16 cellular contexts compared by ENCODE assay signal in genomic region chr10:118107541-118107940, GRCh38.
DNase-seq lines count a peak whose midpoint lies in the region; ATAC-seq, FAIRE-seq and TF ChIP-seq lines count a peak whose summit lies in the region.
"Had no signal": no experiment of that assay in that cellular context is flagged by ENCODE, and none has a peak within 500 bp of the region (broad histone marks: within the 10 kb centered on the region; RNA-seq: fewer than 3 reads in every experiment).

No MANE protein-coding gene starts in this region.

- peak; percentile 20 for DNase-seq in NCI-H2171 treated with DMSO at 0.1 percent for 48 hours (lab: John Stamatoyannopoulos, UW)
- DNase-seq in NCI-H2171 (lab: John Stamatoyannopoulos, UW) = no peak
- peak; percentile 1 for DNase-seq in GM23248
- no peak for DNase-seq in astrocyte (ENCODE audit: low read depth)
- no peak for DNase-seq in uterus
- DNase-seq in endothelial cell (ENCODE audit: low spot score) = no peak
- DNase-seq: 8988T, AML-193, DMS79, H7 had no signal

- FAIRE-seq in astrocyte (lab: Jason Lieb, UNC) = peak; percentile 23
- FAIRE-seq: GM12878, GM18507 had no signal

- TF ChIP-seq CTCF in astrocyte (IDR thresholded peaks at IDR 0.05; ENCODE audit: insufficient read depth, low read depth, low read length) (no peak), uterus (IDR thresholded peaks at IDR 0.05) (no peak), endothelial cell (IDR thresholded peaks at IDR 0.05; ENCODE audit: unreplicated experiment) (no peak)

- H3K36me3 Mint-ChIP-seq in astrocyte (ENCODE audit: low read depth, unreplicated experiment) = no peaks in the 10 kb centered on the region
- H3K36me3 Mint-ChIP-seq in stimulated activated memory B cell treated with anti-CD40 and anti-IgM and Interleukin-4, amounts not matched to agents 10 μg/mL and 1 μg/mL and 100 μg/mL, for 72 hours = no peaks in the 10 kb centered on the region
- no peaks in the 10 kb centered on the region for H3K36me3 Mint-ChIP-seq in endothelial cell (ENCODE audit: low read depth, unreplicated experiment)
- H3K36me3 Mint-ChIP-seq: CD4-positive, CD25-positive, alpha-beta regulatory T cell had no signal

- no peak overlapping the region for H3K9ac ChIP-seq in GM23248
- no peak overlapping the region for H3K9ac ChIP-seq in astrocyte (ENCODE audit: low read length)
- H3K9ac ChIP-seq: BLaER1 treated with 17β-estradiol and CSF1 and Interleukin-3, amounts not matched to agents 10 nM and 100 nM had no signal

- no peaks in the 10 kb centered on the region for H3K79me2 ChIP-seq in GM23248 (ENCODE audit: insufficient read depth)
- H3K79me2 ChIP-seq in astrocyte (ENCODE audit: insufficient read depth, low read length) = no peaks in the 10 kb centered on the region

- H3K4me1 Mint-ChIP-seq in astrocyte (ENCODE audit: low read depth, unreplicated experiment) (no peaks in the 10 kb centered on the region), endothelial cell (ENCODE audit: unreplicated experiment) (no peaks in the 10 kb centered on the region)
- H3K4me1 Mint-ChIP-seq in stimulated activated memory B cell treated with anti-CD40 and anti-IgM and Interleukin-4, amounts not matched to agents 10 μg/mL and 1 μg/mL and 100 μg/mL, for 72 hours = no peaks in the 10 kb centered on the region

- no peak overlapping the region for H3K27ac ChIP-seq in GM23248
- H3K27ac ChIP-seq in astrocyte (ENCODE audit: low read depth, low read length) = no peak overlapping the region
- H3K27ac ChIP-seq in uterus = peak overlapping the region; percentile 78 to 82
- H3K27ac ChIP-seq: BLaER1 treated with 17β-estradiol and CSF1 and Interleukin-3, amounts not matched to agents 10 nM and 100 nM had no signal

- no peaks in the 10 kb centered on the region for H3K36me3 ChIP-seq in GM23248 (ENCODE audit: low read depth)
- H3K36me3 ChIP-seq in astrocyte (ENCODE audit: insufficient read depth, low read length) = no peaks in the 10 kb centered on the region
- H3K36me3 ChIP-seq in uterus = no peaks in the 10 kb centered on the region
- H3K36me3 ChIP-seq: BLaER1 treated with 17β-estradiol and CSF1 and Interleukin-3, amounts not matched to agents 10 nM and 100 nM had no signal

- peaks cover 4% of the 10 kb centered on the region; the same call in 1 of the 2 replicates for H3F3A ChIP-seq in GM23248 (ENCODE audit: insufficient read depth)

- ATAC-seq in stimulated activated memory B cell treated with anti-CD40 and anti-IgM and Interleukin-4, amounts not matched to agents 10 μg/mL and 1 μg/mL and 100 μg/mL, for 72 hours = no peak
- ATAC-seq: GM12878, GM23338 had no signal

- TF ChIP-seq POLR2A in uterus (IDR thresholded peaks at IDR 0.05) = no peak

- H3K27me3 Mint-ChIP-seq in astrocyte (ENCODE audit: low read depth, unreplicated experiment) (peaks cover 2% of the 10 kb centered on the region), endothelial cell (ENCODE audit: unreplicated experiment) (peaks cover 1% of the 10 kb centered on the region)
- peaks cover 29% of the 10 kb centered on the region for H3K27me3 Mint-ChIP-seq in stimulated activated memory B cell treated with anti-CD40 and anti-IgM and Interleukin-4, amounts not matched to agents 10 μg/mL and 1 μg/mL and 100 μg/mL, for 72 hours
- H3K27me3 Mint-ChIP-seq: CD4-positive, CD25-positive, alpha-beta regulatory T cell had no signal

- H3K4me3 ChIP-seq in GM23248 (no peak overlapping the region), astrocyte (ENCODE audit: insufficient read depth, low read depth, low read length) (no peak overlapping the region), uterus (no peak overlapping the region)
- H3K4me3 ChIP-seq: BLaER1 treated with 17β-estradiol and CSF1 and Interleukin-3, amounts not matched to agents 10 nM and 100 nM; GM12878; GM23338 had no signal

- H3K27ac Mint-ChIP-seq in astrocyte (ENCODE audit: unreplicated experiment) (no peak overlapping the region), endothelial cell (ENCODE audit: unreplicated experiment) (no peak overlapping the region)
- H3K27ac Mint-ChIP-seq in stimulated activated memory B cell treated with anti-CD40 and anti-IgM and Interleukin-4, amounts not matched to agents 10 μg/mL and 1 μg/mL and 100 μg/mL, for 72 hours = no peak overlapping the region
- H3K27ac Mint-ChIP-seq: CD4-positive, CD25-positive, alpha-beta regulatory T cell; GM23338 had no signal

- H3K4me3 Mint-ChIP-seq in astrocyte (ENCODE audit: unreplicated experiment) (no peak overlapping the region), endothelial cell (ENCODE audit: unreplicated experiment) (no peak overlapping the region)
- no peak overlapping the region for H3K4me3 Mint-ChIP-seq in stimulated activated memory B cell treated with anti-CD40 and anti-IgM and Interleukin-4, amounts not matched to agents 10 μg/mL and 1 μg/mL and 100 μg/mL, for 72 hours
- H3K4me3 Mint-ChIP-seq: CD4-positive, CD25-positive, alpha-beta regulatory T cell; GM23338 had no signal

- no peaks in the 10 kb centered on the region for H3K9me2 ChIP-seq in GM23248 (ENCODE audit: insufficient read depth)

- H3K9me3 Mint-ChIP-seq in astrocyte (ENCODE audit: unreplicated experiment) (no peaks in the 10 kb centered on the region), endothelial cell (ENCODE audit: unreplicated experiment) (no peaks in the 10 kb centered on the region)
- no peaks in the 10 kb centered on the region for H3K9me3 Mint-ChIP-seq in stimulated activated memory B cell treated with anti-CD40 and anti-IgM and Interleukin-4, amounts not matched to agents 10 μg/mL and 1 μg/mL and 100 μg/mL, for 72 hours
- H3K9me3 Mint-ChIP-seq: CD4-positive, CD25-positive, alpha-beta regulatory T cell had no signal

- H3K9me3 ChIP-seq in GM23248 (ENCODE audit: low read depth) (no peaks in the 10 kb centered on the region), astrocyte (ENCODE audit: insufficient read depth, low read depth, low read length) (no peaks in the 10 kb centered on the region), uterus (no peaks in the 10 kb centered on the region)
- H3K9me3 ChIP-seq: BLaER1 treated with 17β-estradiol and CSF1 and Interleukin-3, amounts not matched to agents 10 nM and 100 nM had no signal

- H3K4me1 ChIP-seq in GM23248 (ENCODE audit: insufficient read depth) (peaks cover 14% of the 10 kb centered on the region), astrocyte (ENCODE audit: insufficient read depth, low read length) (no peaks in the 10 kb centered on the region), uterus (no peaks in the 10 kb centered on the region)

- H3K27me3 ChIP-seq in GM23248 (replicated peaks; ENCODE audit: insufficient read depth) = no peaks in the 10 kb centered on the region
- H3K27me3 ChIP-seq in astrocyte (ENCODE audit: insufficient read depth, low read length) = no peaks in the 10 kb centered on the region
- no peaks in the 10 kb centered on the region for H3K27me3 ChIP-seq in uterus
- H3K27me3 ChIP-seq: BLaER1 treated with 17β-estradiol and CSF1 and Interleukin-3, amounts not matched to agents 10 nM and 100 nM had no signal

- H2AFZ ChIP-seq in GM23248 (no peak overlapping the region), astrocyte (ENCODE audit: low read depth, low read length) (no peak overlapping the region)

- intact Hi-C loops in uterus (cut with DNase I; ENCODE audit: low total_unique reads) = no loop called here

- in situ Hi-C loops in GM23248 (cut with MboI) = no loop called here

- H4K20me1 ChIP-seq in GM23248 (ENCODE audit: insufficient read depth) (no peaks in the 10 kb centered on the region), astrocyte (ENCODE audit: insufficient read depth, low read length) (no peaks in the 10 kb centered on the region)
- H4K20me1 ChIP-seq: BLaER1 treated with 17β-estradiol and CSF1 and Interleukin-3, amounts not matched to agents 10 nM and 100 nM had no signal

- H3K4me2 ChIP-seq in GM23248 (ENCODE audit: unreplicated experiment) (no peak overlapping the region), astrocyte (ENCODE audit: low read length) (no peak overlapping the region)
- H3K4me2 ChIP-seq: GM23338 had no signal

- 78 to 83% methylated on average over 2 of the region's 2 CpGs for WGBS in GM23248 (ENCODE audit: low coverage in 1 of 2, low lambda C conversion rate in 2 of 2, missing lambda C conversion rate in 2 of 2), 2 experiments

Comparison
In these comparisons a context has a peak if more than half of its experiments do, and no peak if none do; other contexts are left out.
1. DNase-seq: peak in NCI-H2171 treated with DMSO at 0.1 percent for 48 hours (single experiment) and GM23248 (single experiment); none in NCI-H2171 (single experiment), astrocyte (single experiment), uterus (0 of 2) and endothelial cell (single experiment).
2. H3K27ac ChIP-seq: peak in uterus (2 of 2); none in GM23248 (single experiment) and astrocyte (single experiment).